8 cellular contexts compared by ENCODE assay signal in genomic region chr15:100349321-100349695, GRCh38. TPM values are rescaled to one million over a fixed set of nuclear protein-coding genes. Genes with fewer than 3 reads are reported as not detected.
DNase-seq lines count a peak whose midpoint lies in the region; ATAC-seq and TF ChIP-seq lines count a peak whose summit lies in the region.

No MANE protein-coding gene starts in this region.

- H3K9me3 ChIP-seq in left ventricle myocardium inferior (replicated peaks): no peaks in the 10 kb centered on the region
- H3K9me3 ChIP-seq in muscle layer of duodenum (ENCODE audit: control insufficient read depth in 1 of 2, low read length in 2 of 2): no peaks in the 10 kb centered on the region
- no peaks in the 10 kb centered on the region for H3K9me3 ChIP-seq in upper lobe of right lung

- DNase-seq in left ventricle myocardium inferior (no peak), Right ventricle myocardium inferior (ENCODE audit: missing footprints) (no peak), cardiac fibroblast (ENCODE audit: low read depth in 2 of 2) (no peak), upper lobe of right lung (peak; percentile 48), NCI-H510A (lab: John Stamatoyannopoulos, UW) (no peak), NCI-H2107 treated with DMSO at 0.1 percent for 48 hours (lab: John Stamatoyannopoulos, UW; ENCODE audit: unreplicated experiment) (no peak)

- TF ChIP-seq CTCF in left ventricle myocardium inferior (IDR thresholded peaks at IDR 0.05; ENCODE audit: borderline replicate concordance) (no peak), cardiac fibroblast (IDR thresholded peaks at IDR 0.05; ENCODE audit: low read depth, low read length) (no peak), upper lobe of right lung (IDR thresholded peaks at IDR 0.05) (no peak)

- H3K4me3 ChIP-seq in left ventricle myocardium inferior (peak overlapping the region; percentile 87), cardiac fibroblast (replicated peaks in 1 of 2; ENCODE audit: low read depth in 2 of 2, low read length in 2 of 2) (peak overlapping the region; percentile 64 to 73), muscle layer of duodenum (ENCODE audit: low read depth in 1 of 2, low read length in 2 of 2) (peak overlapping the region in 1 of 2 donors; percentile 85), upper lobe of right lung (peak overlapping the region; percentile 85)

- ATAC-seq in Right ventricle myocardium inferior (no peak), upper lobe of right lung (no peak), HG03521 (IDR thresholded peaks at IDR 0.05; ENCODE audit: unreplicated experiment) (no peak)

- H3K36me3 ChIP-seq in left ventricle myocardium inferior: no peaks in the 10 kb centered on the region
- no peaks in the 10 kb centered on the region for H3K36me3 ChIP-seq in muscle layer of duodenum (ENCODE audit: control insufficient read depth in 1 of 2, insufficient read depth in 2 of 2, low read length in 2 of 2)
- no peaks in the 10 kb centered on the region for H3K36me3 ChIP-seq in upper lobe of right lung

- H3K4me1 ChIP-seq in left ventricle myocardium inferior (peaks cover 14% of the 10 kb centered on the region), muscle layer of duodenum (ENCODE audit: control insufficient read depth in 1 of 2, insufficient read depth in 2 of 2, low read length in 2 of 2) (no peaks in the 10 kb centered on the region), upper lobe of right lung (peaks cover 5% of the 10 kb centered on the region)

- intact Hi-C loops in left ventricle myocardium inferior (cut with micrococcal nuclease): no loop called here
- intact Hi-C loops in Right ventricle myocardium inferior (cut with DNase I): loop anchor here (10.0 kb wide), 2 partner anchors 255 to 655 kb away; partner anchors contain the start of genes ASB7 and LINS1
- intact Hi-C loops in upper lobe of right lung (cut with DNase I): no loop called here

- peaks cover 18% of the 10 kb centered on the region for H3K27me3 ChIP-seq in left ventricle myocardium inferior (ENCODE audit: low read depth)
- no peaks in the 10 kb centered on the region for H3K27me3 ChIP-seq in muscle layer of duodenum (ENCODE audit: low read depth, low read length)
- no peaks in the 10 kb centered on the region for H3K27me3 ChIP-seq in upper lobe of right lung

- peak overlapping the region; percentile 97 for H3K27ac ChIP-seq in left ventricle myocardium inferior (replicated peaks)
- peak overlapping the region; percentile 94 for H3K27ac ChIP-seq in muscle layer of duodenum (ENCODE audit: low read length)
- peak overlapping the region; percentile 98 for H3K27ac ChIP-seq in upper lobe of right lung

RNA-seq across cellular contexts. Expression of gene ADAMTS17, which starts 7.5 kb away (rescaled TPM):
- total RNA-seq in left ventricle myocardium inferior (0.99 TPM), Right ventricle myocardium inferior (1.4 TPM), upper lobe of right lung (6.2 TPM)
